10 cellular contexts compared by ENCODE assay signal in the genomic region with DNA sequence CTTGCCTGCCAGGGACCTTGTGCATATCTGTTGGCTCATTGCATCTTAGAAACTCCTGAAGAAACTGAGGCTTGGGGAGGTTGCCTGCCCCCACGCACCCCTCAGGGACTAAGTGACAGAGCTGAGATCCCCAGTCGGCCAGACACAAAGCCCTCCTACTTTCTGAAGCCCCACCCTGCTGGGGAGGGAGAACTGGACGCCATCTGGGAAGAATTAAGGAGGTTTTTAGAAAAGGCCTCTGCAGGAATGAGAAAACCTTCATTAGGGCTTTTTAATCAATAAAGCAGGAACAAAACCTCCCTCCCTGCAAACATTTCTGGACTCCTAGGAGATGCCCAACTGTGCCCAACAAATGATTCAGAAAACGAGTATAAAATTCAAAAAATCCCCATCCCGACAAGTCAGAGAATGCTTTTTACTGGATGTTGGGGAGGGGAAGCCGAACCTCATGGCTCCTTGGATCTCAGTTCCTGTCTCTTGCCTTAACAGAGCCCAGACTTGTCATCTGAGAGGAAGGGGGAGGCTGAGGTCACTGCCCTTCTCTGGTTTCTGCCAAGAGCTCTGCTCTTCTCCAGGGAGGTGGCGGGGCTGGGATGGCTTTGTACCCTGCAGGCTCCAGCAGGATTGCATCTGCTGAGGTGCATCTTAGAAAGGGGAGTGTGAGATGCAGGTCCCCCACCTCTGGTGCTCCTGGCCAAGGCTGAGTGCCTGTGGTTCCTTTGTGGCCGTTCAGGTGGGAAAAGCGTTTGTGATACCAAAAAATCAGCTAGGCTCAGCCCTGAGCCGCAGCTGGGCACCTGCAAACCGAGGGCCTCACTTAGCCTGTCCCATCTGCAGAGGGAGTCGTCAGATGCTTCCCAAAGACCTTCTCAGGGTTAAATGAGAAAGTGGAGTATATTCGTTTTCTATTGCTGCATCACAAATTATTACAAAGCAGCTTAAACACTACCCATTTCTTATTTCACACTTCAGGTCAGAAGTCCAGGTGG.
A peak's percentile ranks its signal among the peaks of the same experiment; 100 is the strongest.
DNase-seq lines count a peak whose midpoint lies in the region; ATAC-seq and TF ChIP-seq lines count a peak whose summit lies in the region.
"Had no signal": no experiment of that assay in that cellular context is flagged by ENCODE, and none has a peak within 500 bp of the region (broad histone marks: within the 10 kb centered on the region; RNA-seq: fewer than 3 reads in every experiment).

No MANE protein-coding gene starts in this region.

- peak; percentile 96 for DNase-seq in mammary epithelial cell
- DNase-seq in superior temporal gyrus (ENCODE audit: extremely low spot score): peak; percentile 61
- no peak for DNase-seq in GM20000 (ENCODE audit: low spot score)
- no peak for DNase-seq in SHP77 (lab: John Stamatoyannopoulos, UW)
- DNase-seq in HEK293T (ENCODE audit: extremely low spot score): no peak
- DNase-seq: GOT3 had no signal

- H3K4me2 ChIP-seq in mammary epithelial cell (ENCODE audit: insufficient read depth, low read depth, low read length): peak overlapping the region; percentile 8

- in situ Hi-C loops in mammary epithelial cell (cut with MboI; ENCODE audit: low sequenced_read_pairs in 2 of 2): no loop called here

- TF ChIP-seq CTCF in mammary epithelial cell (conservative IDR thresholded peaks at IDR 0.05 in 1 of 2, IDR thresholded peaks at IDR 0.05 in 1 of 2; ENCODE audit: extremely low read depth in 1 of 2, insufficient read depth in 1 of 2, low read depth in 1 of 2, low read length in 2 of 2) (no peak), GM20000 (IDR thresholded peaks at IDR 0.05; ENCODE audit: extremely low read depth, missing control alignments) (no peak)

- TF ChIP-seq EP300 in Ishikawa (IDR thresholded peaks at IDR 0.05; ENCODE audit: borderline replicate concordance): no peak

- H3K79me2 ChIP-seq in mammary epithelial cell (ENCODE audit: insufficient read depth, low read length): no peaks in the 10 kb centered on the region

- H3K9me3 ChIP-seq in mammary epithelial cell (replicated peaks; ENCODE audit: insufficient read depth, low read length): no peaks in the 10 kb centered on the region
- H3K9me3 ChIP-seq: neutrophil had no signal

- no peak overlapping the region for H2AFZ ChIP-seq in mammary epithelial cell (ENCODE audit: low read depth, low read length)

- dilution Hi-C loops in mammary epithelial cell (cut with HindIII; ENCODE audit: low sequenced_read_pairs): no loop called here

- CTCF ChIA-PET in mammary epithelial cell (lab: Charles Lee; ENCODE audit: low non-redundant PET): interaction anchor here (0.7 kb wide), 1 partner anchor 9 kb away, joined by 3 read pairs; no protein-coding TSS in a partner anchor
- CTCF ChIA-PET in HEK293T (lab: Yijun Ruan, JAX): interaction anchor here (0.7 kb wide), 1 partner anchor 184 kb away, joined by 3 read pairs; no protein-coding TSS in a partner anchor

- H3K4me3 ChIP-seq in mammary epithelial cell (replicated peaks in 1 of 3; ENCODE audit: insufficient read depth in 1 of 3, low read depth in 2 of 3, low read length in 3 of 3): no peak overlapping the region

- peaks cover 70% of the 10 kb centered on the region for H3K4me1 ChIP-seq in mammary epithelial cell (ENCODE audit: insufficient read depth, low read length)

- 2% methylated on average over 11 of the region's 13 CpGs for WGBS in mammary epithelial cell (ENCODE audit: low coverage, missing lambda C conversion rate)

- TF ChIP-seq RAD21 in Ishikawa (IDR thresholded peaks at IDR 0.05; ENCODE audit: low read depth): no peak

- no peaks in the 10 kb centered on the region for H4K20me1 ChIP-seq in mammary epithelial cell (ENCODE audit: insufficient read depth, low read length)

- intact Hi-C loops in mammary epithelial cell (cut with micrococcal nuclease): no loop called here

- POLR2A ChIA-PET in HEK293T (lab: Yijun Ruan, JAX): no interaction called here

- H3K27me3 ChIP-seq in mammary epithelial cell (ENCODE audit: insufficient read depth, low read length): no peaks in the 10 kb centered on the region
- no peaks in the 10 kb centered on the region for H3K27me3 ChIP-seq in layer of hippocampus (ENCODE audit: control insufficient read depth, insufficient read depth, low read length)
- H3K27me3 ChIP-seq: neutrophil had no signal

- ATAC-seq in GM19328 (IDR thresholded peaks at IDR 0.05; ENCODE audit: unreplicated experiment): no peak

- H3K27ac ChIP-seq in mammary epithelial cell (ENCODE audit: insufficient read depth, low read depth, low read length) (peak overlapping the region; percentile 94), layer of hippocampus (ENCODE audit: low read depth, low read length) (peak overlapping the region; percentile 54)
- H3K27ac ChIP-seq: neutrophil had no signal

- H3K9ac ChIP-seq in mammary epithelial cell (ENCODE audit: insufficient read depth, low read length): peak overlapping the region; percentile 62

- H3K36me3 ChIP-seq in mammary epithelial cell (ENCODE audit: insufficient read depth, low read length): no peaks in the 10 kb centered on the region
- H3K36me3 ChIP-seq: neutrophil had no signal

- BruUV-seq in mammary epithelial cell (replicated peaks; lab: Mats Ljungman, UMichigan): TSS peak; percentile 11

TF ChIP-seq in Ishikawa, 13 proteins besides CTCF, POLR2A, EP300 and RAD21:
- no peak for TF ChIP-seq TAF1 (IDR thresholded peaks at IDR 0.05; ENCODE audit: low read depth)
- TF ChIP-seq NFIC (IDR thresholded peaks at IDR 0.05): 0 out of 2 replicates have a peak, but pooled peaks have one; percentile 18
- TF ChIP-seq, protein P1, sequence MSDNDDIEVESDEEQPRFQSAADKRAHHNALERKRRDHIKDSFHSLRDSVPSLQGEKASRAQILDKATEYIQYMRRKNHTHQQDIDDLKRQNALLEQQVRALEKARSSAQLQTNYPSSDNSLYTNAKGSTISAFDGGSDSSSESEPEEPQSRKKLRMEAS (IDR thresholded peaks at IDR 0.05): 0 out of 2 replicates have a peak, but pooled peaks have one; percentile 19

TF ChIP-seq in HEK293T, 16 proteins besides CTCF, POLR2A, EP300 and RAD21:
- TF ChIP-seq SUZ12 (IDR thresholded peaks at IDR 0.05) (no peak), NFRKB (IDR thresholded peaks at IDR 0.05) (no peak), LEF1 (IDR thresholded peaks at IDR 0.05; ENCODE audit: borderline replicate concordance) (no peak), ARNT (IDR thresholded peaks at IDR 0.05) (no peak), CTBP1 (IDR thresholded peaks at IDR 0.05; ENCODE audit: borderline replicate concordance) (no peak), TARDBP (IDR thresholded peaks at IDR 0.05) (no peak), SP1 (IDR thresholded peaks at IDR 0.05) (no peak), ELF4 (IDR thresholded peaks at IDR 0.05) (no peak), FOXK2 (IDR thresholded peaks at IDR 0.05) (no peak), HDGF (IDR thresholded peaks at IDR 0.05; ENCODE audit: borderline replicate concordance) (no peak), FOXA1 (IDR thresholded peaks at IDR 0.05) (no peak), FOXM1 (IDR thresholded peaks at IDR 0.05; ENCODE audit: borderline replicate concordance) (no peak), L3MBTL2 (conservative IDR thresholded peaks at IDR 0.05) (no peak), BHLHE40 (IDR thresholded peaks at IDR 0.05; ENCODE audit: borderline replicate concordance) (no peak), ZNF384 (IDR thresholded peaks at IDR 0.05) (no peak)
- TF ChIP-seq, protein P2, sequence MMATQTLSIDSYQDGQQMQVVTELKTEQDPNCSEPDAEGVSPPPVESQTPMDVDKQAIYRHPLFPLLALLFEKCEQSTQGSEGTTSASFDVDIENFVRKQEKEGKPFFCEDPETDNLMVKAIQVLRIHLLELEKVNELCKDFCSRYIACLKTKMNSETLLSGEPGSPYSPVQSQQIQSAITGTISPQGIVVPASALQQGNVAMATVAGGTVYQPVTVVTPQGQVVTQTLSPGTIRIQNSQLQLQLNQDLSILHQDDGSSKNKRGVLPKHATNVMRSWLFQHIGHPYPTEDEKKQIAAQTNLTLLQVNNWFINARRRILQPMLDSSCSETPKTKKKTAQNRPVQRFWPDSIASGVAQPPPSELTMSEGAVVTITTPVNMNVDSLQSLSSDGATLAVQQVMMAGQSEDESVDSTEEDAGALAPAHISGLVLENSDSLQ (IDR thresholded peaks at IDR 0.05): no peak

Comparison
In these comparisons a context has a peak if more than half of its experiments do, and no peak if none do; other contexts are left out.
1. DNase-seq: peak in mammary epithelial cell (single experiment) and superior temporal gyrus (single experiment); none in GM20000 (single experiment), SHP77 (0 of 2) and HEK293T (single experiment).